In genomic region chr11:126601136-126601535, GRCh38 we compare ENCODE assay signal across 18 cellular contexts.
"Had no signal": no experiment of that assay in that cellular context is flagged by ENCODE, and none has a peak within 500 bp of the region (broad histone marks: within the 10 kb centered on the region; RNA-seq: fewer than 3 reads in every experiment).

No MANE protein-coding gene starts in this region.

- H3K4me1 ChIP-seq: ascending aorta, esophagus muscularis mucosa, psoas muscle, sigmoid colon had no signal

- H3K27ac ChIP-seq: ascending aorta, esophagus muscularis mucosa, psoas muscle, sigmoid colon had no signal

- DNase-seq: activated CD4-positive, alpha-beta T cell treated with anti-CD3 and anti-CD28 coated beads for 1 hour; activated CD4-positive, alpha-beta T cell treated with anti-CD3 and anti-CD28 coated beads, Interleukin-2, amount 50 U/mL, for 48 hours; activated CD8-positive, alpha-beta memory T cell treated with anti-CD3 and anti-CD28 coated beads, Interleukin-2, amount 10 ng/mL, durations not matched to agents 7 days and 5 days; activated gamma-delta T cell treated with Interleukin-2 at 50 U/mL for 16 hours; activated T-cell treated with anti-CD3 and anti-CD28 coated beads, Interleukin-2, amount 50 U/mL, for 4 hours; dorsolateral prefrontal cortex; glutamatergic neuron; left cardiac atrium; naive B cell; occipital lobe; psoas muscle; sigmoid colon; stimulated activated CD4-positive, alpha-beta T cell treated with anti-CD3 and anti-CD28 coated beads, Interleukin-12 subunit alpha, Interleukin-12 subunit beta, amount 100 ng/mL, for 4 hours; stimulated activated naive CD4-positive, alpha-beta T cell; trophoblast cell had no signal

- H3K36me3 ChIP-seq: ascending aorta, esophagus muscularis mucosa, sigmoid colon had no signal

- H3K36me3 Mint-ChIP-seq: activated CD8-positive, alpha-beta memory T cell treated with anti-CD3 and anti-CD28 coated beads, Interleukin-2, amount 10 ng/mL, durations not matched to agents 7 days and 5 days; naive B cell had no signal

- H3K4me3 Mint-ChIP-seq: activated CD8-positive, alpha-beta memory T cell treated with anti-CD3 and anti-CD28 coated beads, Interleukin-2, amount 10 ng/mL, durations not matched to agents 7 days and 5 days; activated T-cell treated with anti-CD3 and anti-CD28 coated beads, Interleukin-2, amount 50 U/mL, for 4 hours had no signal

- H3K4me1 Mint-ChIP-seq: activated CD8-positive, alpha-beta memory T cell treated with anti-CD3 and anti-CD28 coated beads, Interleukin-2, amount 10 ng/mL, durations not matched to agents 7 days and 5 days had no signal

- H3K27me3 ChIP-seq: ascending aorta, dorsolateral prefrontal cortex had no signal

- H3K27ac Mint-ChIP-seq: activated CD8-positive, alpha-beta memory T cell treated with anti-CD3 and anti-CD28 coated beads, Interleukin-2, amount 10 ng/mL, durations not matched to agents 7 days and 5 days; naive B cell had no signal

- ATAC-seq: activated CD8-positive, alpha-beta memory T cell treated with anti-CD3 and anti-CD28 coated beads, Interleukin-2, amount 10 ng/mL, durations not matched to agents 7 days and 5 days; activated T-cell treated with anti-CD3 and anti-CD28 coated beads, Interleukin-2, amount 50 U/mL, for 4 hours; left cardiac atrium; psoas muscle had no signal

- H3K4me3 ChIP-seq: ascending aorta, dorsolateral prefrontal cortex, esophagus muscularis mucosa, lung, psoas muscle, sigmoid colon had no signal

- H3K9me3 ChIP-seq: ascending aorta, esophagus muscularis mucosa, sigmoid colon had no signal
